ENCODE assay signal across 8 cellular contexts in genomic region chr3:194686414-194686815, GRCh38. TPM values are rescaled to one million over a fixed set of nuclear protein-coding genes. Genes with fewer than 3 reads are reported as not detected.
DNase-seq lines count a peak whose midpoint lies in the region; ATAC-seq and TF ChIP-seq lines count a peak whose summit lies in the region.

No MANE protein-coding gene starts in this region.

- TF ChIP-seq EP300 in upper lobe of left lung (IDR thresholded peaks at IDR 0.05), result no peak

- H3K9me3 ChIP-seq in ascending aorta, result no peaks in the 10 kb centered on the region
- H3K9me3 ChIP-seq in lower lobe of right lung, result no peaks in the 10 kb centered on the region
- no peaks in the 10 kb centered on the region for H3K9me3 ChIP-seq in upper lobe of left lung

- peaks cover 88% of the 10 kb centered on the region for H3K27me3 Mint-ChIP-seq in activated naive CD4-positive, alpha-beta T cell treated with anti-CD3 and anti-CD28 coated beads, Interleukin-2, amount 10 ng/mL, durations not matched to agents 7 days and 5 days

- CTCF ChIA-PET in activated naive CD4-positive, alpha-beta T cell treated with anti-CD3 and anti-CD28 coated beads, Interleukin-2, amount 10 ng/mL, durations not matched to agents 7 days and 5 days (lab: Charles Lee), result interaction anchor here (1.3 to 2.6 kb wide), 6 partner anchors 10 to 583 kb away, joined by 3 to 22 read pairs (median 7); partner anchors contain the start of gene LSG1

- no peak overlapping the region for H3K27ac Mint-ChIP-seq in activated naive CD4-positive, alpha-beta T cell treated with anti-CD3 and anti-CD28 coated beads, Interleukin-2, amount 10 ng/mL, durations not matched to agents 7 days and 5 days
- H3K27ac Mint-ChIP-seq in activated naive CD4-positive, alpha-beta T cell treated with anti-CD3 and anti-CD28 coated beads, Interleukin-2, amount 50 U/mL, for 72 hours, result peak overlapping the region in 1 of 2 donors; percentile 84

- peaks cover 2% of the 10 kb centered on the region for H3K36me3 Mint-ChIP-seq in activated naive CD4-positive, alpha-beta T cell treated with anti-CD3 and anti-CD28 coated beads, Interleukin-2, amount 10 ng/mL, durations not matched to agents 7 days and 5 days
- peaks cover 5 to 6% of the 10 kb centered on the region in 2 donors for H3K36me3 Mint-ChIP-seq in activated naive CD4-positive, alpha-beta T cell treated with anti-CD3 and anti-CD28 coated beads, Interleukin-2, amount 50 U/mL, for 72 hours

- H3K4me3 Mint-ChIP-seq in activated naive CD4-positive, alpha-beta T cell treated with anti-CD3 and anti-CD28 coated beads, Interleukin-2, amount 10 ng/mL, durations not matched to agents 7 days and 5 days, result peak overlapping the region; percentile 86

- peaks cover 60% of the 10 kb centered on the region for H3K4me1 Mint-ChIP-seq in activated naive CD4-positive, alpha-beta T cell treated with anti-CD3 and anti-CD28 coated beads, Interleukin-2, amount 10 ng/mL, durations not matched to agents 7 days and 5 days

- H3K27ac ChIP-seq in ascending aorta (peak overlapping the region; percentile 72 to 79), lower lobe of right lung (peak overlapping the region; percentile 88), upper lobe of left lung (peak overlapping the region in 3 of 4 donors; percentile 85 to 86 (median 85))

- H3K4me1 ChIP-seq in ascending aorta, result peaks cover 13 to 18% of the 10 kb centered on the region in 2 donors
- H3K4me1 ChIP-seq in lower lobe of right lung, result peaks cover 69% of the 10 kb centered on the region
- H3K4me1 ChIP-seq in upper lobe of left lung, result peaks cover 43 to 66% (median 62%) of the 10 kb centered on the region in 4 donors

- peak overlapping the region; percentile 56 to 80 for H3K4me3 ChIP-seq in ascending aorta
- peak overlapping the region; percentile 84 for H3K4me3 ChIP-seq in lower lobe of right lung
- peak overlapping the region; percentile 68 to 75 (median 70) for H3K4me3 ChIP-seq in upper lobe of left lung

- DNase-seq in activated naive CD4-positive, alpha-beta T cell treated with anti-CD3 and anti-CD28 coated beads, Interleukin-2, amount 10 ng/mL, durations not matched to agents 7 days and 5 days, result no peak
- DNase-seq in activated naive CD4-positive, alpha-beta T cell treated with anti-CD3 and anti-CD28 coated beads, Interleukin-2, amount 50 U/mL, for 72 hours (ENCODE audit: low spot score in 2 of 2), result no peak
- peak in 1 of 2 donors; percentile 64 for DNase-seq in ascending aorta (ENCODE audit: low spot score in 2 of 2)
- no peak for DNase-seq in lower lobe of right lung
- no peak for DNase-seq in upper lobe of left lung
- DNase-seq in inferior parietal cortex (ENCODE audit: extremely low spot score), result no peak
- no peak for DNase-seq in NCI-H524 (lab: John Stamatoyannopoulos, UW)
- DNase-seq in NK-92 treated with Interleukin-12 subunit alpha and Interleukin-12 subunit beta, amount 100 ng/mL, for 24 hours (lab: John Stamatoyannopoulos, UW), result no peak

- H3K36me3 ChIP-seq in ascending aorta (no peaks in the 10 kb centered on the region), lower lobe of right lung (no peaks in the 10 kb centered on the region), upper lobe of left lung (no peaks in the 10 kb centered on the region)

- TF ChIP-seq POLR2A in upper lobe of left lung (IDR thresholded peaks at IDR 0.05), result no peak

- no peak for ATAC-seq in activated naive CD4-positive, alpha-beta T cell treated with anti-CD3 and anti-CD28 coated beads, Interleukin-2, amount 50 U/mL, for 72 hours
- ATAC-seq in lower lobe of right lung, result no peak
- ATAC-seq in upper lobe of left lung (ENCODE audit: low FRiP score in 2 of 2), result no peak

- WGBS in upper lobe of left lung, 2 donors, result 1 to 3% methylated on average over 18 to 19 of the region's 29 CpGs

- no peaks in the 10 kb centered on the region for H3K9me3 Mint-ChIP-seq in activated naive CD4-positive, alpha-beta T cell treated with anti-CD3 and anti-CD28 coated beads, Interleukin-2, amount 10 ng/mL, durations not matched to agents 7 days and 5 days
- H3K9me3 Mint-ChIP-seq in activated naive CD4-positive, alpha-beta T cell treated with anti-CD3 and anti-CD28 coated beads, Interleukin-2, amount 50 U/mL, for 72 hours, result no peaks in the 10 kb centered on the region

- H3K27me3 ChIP-seq in ascending aorta (no peaks in the 10 kb centered on the region), lower lobe of right lung (ENCODE audit: low read depth) (peaks cover 5% of the 10 kb centered on the region), upper lobe of left lung (no peaks in the 10 kb centered on the region)

- TF ChIP-seq CTCF in ascending aorta (IDR thresholded peaks at IDR 0.05) (no peak), lower lobe of right lung (IDR thresholded peaks at IDR 0.05) (no peak), upper lobe of left lung (IDR thresholded peaks at IDR 0.05) (no peak)

- intact Hi-C loops in ascending aorta (cut with DNase I) (loop anchor here (2.0 to 5.0 kb wide), 2 partner anchors 14 to 291 kb away; partner anchors contain the start of gene LSG1), lower lobe of right lung (cut with DNase I) (loop anchor here (10.0 kb wide), 2 partner anchors 418 to 578 kb away; no protein-coding TSS in a partner anchor)

RNA-seq across cellular contexts. Expression of gene FAM43A, which starts 0.7 kb away (rescaled TPM):
- total RNA-seq in activated naive CD4-positive, alpha-beta T cell treated with anti-CD3 and anti-CD28 coated beads, Interleukin-2, amount 50 U/mL, for 72 hours, result 1 to 10 TPM; 3.5 to 6.8 TPM
- total RNA-seq in ascending aorta, result 53.9 TPM
- 12.9 TPM for total RNA-seq in lower lobe of right lung
- 10 to 100 TPM in 5 of 6 donors, 1 to 10 TPM in 1; 7.6 to 32.3 (median 14.4) TPM for total RNA-seq in upper lobe of left lung

RNA-seq across cellular contexts. Expression of gene LSG1, which starts 14.4 kb away (rescaled TPM):
- total RNA-seq in activated naive CD4-positive, alpha-beta T cell treated with anti-CD3 and anti-CD28 coated beads, Interleukin-2, amount 50 U/mL, for 72 hours, result 10 to 100 TPM; 40.0 to 42.9 TPM
- total RNA-seq in ascending aorta, result 9.4 TPM
- 40.9 TPM for total RNA-seq in lower lobe of right lung
- 10 to 100 TPM; 21.6 to 42.6 (median 34.7) TPM for total RNA-seq in upper lobe of left lung

RNA-seq across cellular contexts. Expression of gene TMEM44, which starts 53.2 kb away (rescaled TPM):
- total RNA-seq in activated naive CD4-positive, alpha-beta T cell treated with anti-CD3 and anti-CD28 coated beads, Interleukin-2, amount 50 U/mL, for 72 hours, result 10 to 100 TPM in 1 of 2 donors, 1 to 10 TPM in 1; 1.6 to 10.7 TPM
- total RNA-seq in ascending aorta, result 2.6 TPM
- total RNA-seq in lower lobe of right lung, result 22.7 TPM
- 10 to 100 TPM; 12.9 to 39.3 (median 22.1) TPM for total RNA-seq in upper lobe of left lung
